ENCODE assay signal across 9 cellular contexts in genomic region chr7:26188291-26188999, GRCh38. TPM values are rescaled to one million over a fixed set of nuclear protein-coding genes. Genes with fewer than 3 reads are reported as not detected.
DNase-seq lines count a peak whose midpoint lies in the region; ATAC-seq and TF ChIP-seq lines count a peak whose summit lies in the region.
"Had no signal": no experiment of that assay in that cellular context is flagged by ENCODE, and none has a peak within 500 bp of the region (broad histone marks: within the 10 kb centered on the region; RNA-seq: fewer than 3 reads in every experiment).

No MANE protein-coding gene starts in this region.

- intact Hi-C loops in dorsolateral prefrontal cortex (cut with DNase I) = no loop called here

- H3K9ac ChIP-seq in SK-N-SH = no peak overlapping the region

- peak in 1 of 5 donors; percentile 21 for DNase-seq in CD8-positive, alpha-beta memory T cell
- no peak for DNase-seq in SK-N-SH
- no peak for DNase-seq in left lobe of liver (ENCODE audit: low spot score)
- no peak for DNase-seq in dorsolateral prefrontal cortex
- no peak for DNase-seq in globus pallidus (ENCODE audit: low spot score)
- no peak for DNase-seq in amniotic stem cell (lab: John Stamatoyannopoulos, UW)
- DNase-seq: effector CD8-positive, alpha-beta T cell; sigmoid colon had no signal

- H3K4me1 Mint-ChIP-seq in CD8-positive, alpha-beta memory T cell = peaks cover 84 to 100% (median 99%) of the 10 kb centered on the region in 3 donors

- peaks cover 45% of the 10 kb centered on the region for H3K4me1 ChIP-seq in CD8-positive, alpha-beta memory T cell (ENCODE audit: insufficient read depth, low read length)
- H3K4me1 ChIP-seq in SK-N-SH (ENCODE audit: control insufficient read depth in 1 of 2, insufficient read depth in 2 of 2, low read depth in 1 of 2, low read length in 1 of 2) = peaks cover 7 to 8% of the 10 kb centered on the region in 2 experiments; a peak in 3 of 4 replicates

- no peak for TF ChIP-seq CTCF in SK-N-SH (IDR thresholded peaks at IDR 0.05)
- TF ChIP-seq CTCF in dorsolateral prefrontal cortex (IDR thresholded peaks at IDR 0.05 in 54 of 56, conservative IDR thresholded peaks at IDR 0.05 in 2 of 56; ENCODE audit: low read depth in 1 of 56, partially characterized antibody in 56 of 56) = no peak

- TF ChIP-seq EP300 in SK-N-SH (IDR thresholded peaks at IDR 0.05; ENCODE audit: borderline replicate concordance in 1 of 2, low read depth in 1 of 2, low read length in 1 of 2) = no peak

- H3K36me3 ChIP-seq in CD8-positive, alpha-beta memory T cell (ENCODE audit: insufficient read depth, low read length) = peaks cover 40% of the 10 kb centered on the region
- H3K36me3 ChIP-seq in SK-N-SH (replicated peaks in 1 of 2; ENCODE audit: control insufficient read depth in 1 of 2, insufficient read depth in 2 of 2, low read length in 1 of 2) = peaks cover 79 to 91% of the 10 kb centered on the region in 2 experiments

- H3K9me3 ChIP-seq in CD8-positive, alpha-beta memory T cell (ENCODE audit: low read length) = no peaks in the 10 kb centered on the region
- H3K9me3 ChIP-seq in SK-N-SH = no peaks in the 10 kb centered on the region
- H3K9me3 ChIP-seq: sigmoid colon had no signal

- TF ChIP-seq POLR2A in GM19099 (IDR thresholded peaks at IDR 0.05; ENCODE audit: extremely low read depth, insufficient read length, low read depth) = peak; percentile 29

- no peak overlapping the region for H3K4me2 ChIP-seq in SK-N-SH

- WGBS in SK-N-SH (ENCODE audit: low lambda C conversion rate) = 91% methylated on average over 8 of the region's 8 CpGs

- H3K9me2 ChIP-seq in SK-N-SH = no peaks in the 10 kb centered on the region

- peaks cover 51% of the 10 kb centered on the region for H3K79me2 ChIP-seq in SK-N-SH (ENCODE audit: insufficient read depth)

- ATAC-seq in left lobe of liver = peak; percentile 3

- H3K27me3 ChIP-seq in CD8-positive, alpha-beta memory T cell (ENCODE audit: insufficient read depth, low read length, poor library complexity, severe bottlenecking) = no peaks in the 10 kb centered on the region
- no peaks in the 10 kb centered on the region for H3K27me3 ChIP-seq in SK-N-SH (ENCODE audit: insufficient read depth)
- no peaks in the 10 kb centered on the region for H3K27me3 ChIP-seq in dorsolateral prefrontal cortex
- H3K27me3 ChIP-seq: sigmoid colon had no signal

- POLR2A ChIA-PET in CD8-positive, alpha-beta memory T cell (lab: Charles Lee) = interaction anchor here (1.6 to 3.7 kb wide), 3 partner anchors 10 to 21 kb away, joined by 4 to 50 read pairs (median 8); partner anchors contain the start of genes CBX3 and HNRNPA2B1
- POLR2A ChIA-PET in SK-N-SH (lab: Yijun Ruan, JAX) = interaction anchor here (0.6 to 3.7 kb wide), 3 partner anchors 9 to 34 kb away, joined by 6 to 51 read pairs (median 7); partner anchors contain the start of genes CBX3 and HNRNPA2B1

- H3K27me3 Mint-ChIP-seq in CD8-positive, alpha-beta memory T cell = no peaks in the 10 kb centered on the region

- no peak overlapping the region for H2AFZ ChIP-seq in SK-N-SH (ENCODE audit: low read depth)

- no peak overlapping the region for H3K4me3 ChIP-seq in CD8-positive, alpha-beta memory T cell (ENCODE audit: low read length)
- H3K4me3 ChIP-seq in SK-N-SH (ENCODE audit: low read depth in 2 of 2, low read length in 1 of 2) = no peak overlapping the region
- H3K4me3 ChIP-seq in dorsolateral prefrontal cortex = no peak overlapping the region
- H3K4me3 ChIP-seq: sigmoid colon had no signal

- no peak overlapping the region for H3K27ac ChIP-seq in CD8-positive, alpha-beta memory T cell (ENCODE audit: low read depth, low read length)
- H3K27ac ChIP-seq in SK-N-SH (ENCODE audit: low read depth in 2 of 2, low read length in 1 of 2) = peak overlapping the region; percentile 19; a peak in 2 of 4 replicates
- H3K27ac ChIP-seq in dorsolateral prefrontal cortex = peak overlapping the region in 1 of 59 donors; percentile 1
- H3K27ac ChIP-seq: sigmoid colon had no signal

- peak overlapping the region; percentile 7 to 87 (median 68) for H3K27ac Mint-ChIP-seq in CD8-positive, alpha-beta memory T cell

- peaks cover 83% of the 10 kb centered on the region for H4K20me1 ChIP-seq in SK-N-SH (ENCODE audit: insufficient read depth)

- H3K4me3 Mint-ChIP-seq in CD8-positive, alpha-beta memory T cell = peak overlapping the region in 1 of 7 donors; percentile 48

- H3K9me3 Mint-ChIP-seq in CD8-positive, alpha-beta memory T cell = no peaks in the 10 kb centered on the region

- peaks cover 26 to 81% (median 43%) of the 10 kb centered on the region in 3 donors for H3K36me3 Mint-ChIP-seq in CD8-positive, alpha-beta memory T cell

- peaks cover 99% of the 10 kb centered on the region for H3F3A ChIP-seq in SK-N-SH (replicated peaks; ENCODE audit: insufficient read depth)

- CTCF ChIA-PET in CD8-positive, alpha-beta memory T cell (lab: Charles Lee) = interaction anchor here (0.8 to 3.8 kb wide), 8 partner anchors 10 to 110 kb away, joined by 3 to 19 read pairs (median 4); partner anchors contain the start of genes CBX3 and NFE2L3
- CTCF ChIA-PET in SK-N-SH (lab: Yijun Ruan, JAX) = interaction anchor here (0.9 to 3.8 kb wide), 12 partner anchors 9 to 295 kb away, joined by 3 to 71 read pairs (median 6); partner anchors contain the start of gene CBX3

- TF ChIP-seq RAD21 in SK-N-SH (IDR thresholded peaks at IDR 0.05; ENCODE audit: low read length) = 0 out of 2 replicates have a peak, but pooled peaks have one; percentile 9

TF ChIP-seq in SK-N-SH, 30 proteins besides CTCF, POLR2A, EP300 and RAD21:
- no peak for TF ChIP-seq MEF2A (IDR thresholded peaks at IDR 0.05; ENCODE audit: borderline replicate concordance, low read depth)
- 0 out of 2 replicates have a peak, but pooled peaks have one; percentile 1 for TF ChIP-seq USF2 (IDR thresholded peaks at IDR 0.05; ENCODE audit: borderline replicate concordance, low read depth, low read length)
- TF ChIP-seq POLR2AphosphoS5 (IDR thresholded peaks at IDR 0.05; ENCODE audit: low read depth, low read length) = peak; percentile 60
- TF ChIP-seq JUND (IDR thresholded peaks at IDR 0.05) = peak; percentile 2; the same call in 1 of the 2 replicates

RNA-seq across cellular contexts. Expression of gene HNRNPA2B1, which starts 12.1 kb away (rescaled TPM):
- 100 to 1,000 TPM; 950 to 966 TPM for total RNA-seq in CD8-positive, alpha-beta memory T cell
- polyA plus RNA-seq in CD8-positive, alpha-beta memory T cell = 742 TPM
- 459 and 483 TPM in 2 replicates for polyA plus RNA-seq in SK-N-SH (2012; rRNA removed)
- 594 and 844 TPM in 2 replicates for polyA plus RNA-seq in SK-N-SH (2012; cell fraction: cytosol; rRNA removed)
- polyA plus RNA-seq in SK-N-SH (2012; cell fraction: nucleus; rRNA removed) = 318 and 483 TPM in 2 replicates
- total RNA-seq in left lobe of liver (161 TPM), dorsolateral prefrontal cortex (100 to 1,000 TPM; 303 to 523 (median 384) TPM)

RNA-seq across cellular contexts. Expression of gene CBX3, which starts 13.1 kb away (rescaled TPM):
- 100 to 1,000 TPM; 293 to 296 TPM for total RNA-seq in CD8-positive, alpha-beta memory T cell
- polyA plus RNA-seq in CD8-positive, alpha-beta memory T cell = 107 TPM
- polyA plus RNA-seq in SK-N-SH (2012; rRNA removed) = 97.0 and 119 TPM in 2 replicates
- polyA plus RNA-seq in SK-N-SH (2012; cell fraction: cytosol; rRNA removed) = 154 and 237 TPM in 2 replicates
- polyA plus RNA-seq in SK-N-SH (2012; cell fraction: nucleus; rRNA removed) = 109 and 121 TPM in 2 replicates
- total RNA-seq in left lobe of liver (24.7 TPM), dorsolateral prefrontal cortex (10 to 100 TPM; 51.7 to 92.1 (median 75.3) TPM)

RNA-seq across cellular contexts. Expression of gene NFE2L3, which starts 36.4 kb away (rescaled TPM):
- total RNA-seq in CD8-positive, alpha-beta memory T cell = 10 to 100 TPM; 43.5 to 47.4 TPM
- 6.5 TPM for polyA plus RNA-seq in CD8-positive, alpha-beta memory T cell
- polyA plus RNA-seq in SK-N-SH (2012; rRNA removed) = 36.1 and 50.8 TPM in 2 replicates
- 50.3 and 55.0 TPM in 2 replicates for polyA plus RNA-seq in SK-N-SH (2012; cell fraction: cytosol; rRNA removed)
- 20.3 and 41.3 TPM in 2 replicates for polyA plus RNA-seq in SK-N-SH (2012; cell fraction: nucleus; rRNA removed)
- total RNA-seq in left lobe of liver (0.45 TPM), dorsolateral prefrontal cortex (1 to 10 TPM in 40 of 120 experiments, under 1 TPM in 75, not detected in 5; 0.15 to 5.3 (median 0.80) TPM)

Comparison
In these comparisons a context has a peak if more than half of its experiments do, and no peak if none do; other contexts are left out.
1. RNA of gene NFE2L3, which starts 36.4 kb away (total RNA-seq): 43.5 to 47.4 TPM in CD8-positive, alpha-beta memory T cell; 0.15 to 5.3 TPM in dorsolateral prefrontal cortex and 0.45 TPM in left lobe of liver (single experiment); every median in the first group is over 4 times any median in the second.